Comparison of ENCODE assay signal across 28 cellular contexts in the genomic region with DNA sequence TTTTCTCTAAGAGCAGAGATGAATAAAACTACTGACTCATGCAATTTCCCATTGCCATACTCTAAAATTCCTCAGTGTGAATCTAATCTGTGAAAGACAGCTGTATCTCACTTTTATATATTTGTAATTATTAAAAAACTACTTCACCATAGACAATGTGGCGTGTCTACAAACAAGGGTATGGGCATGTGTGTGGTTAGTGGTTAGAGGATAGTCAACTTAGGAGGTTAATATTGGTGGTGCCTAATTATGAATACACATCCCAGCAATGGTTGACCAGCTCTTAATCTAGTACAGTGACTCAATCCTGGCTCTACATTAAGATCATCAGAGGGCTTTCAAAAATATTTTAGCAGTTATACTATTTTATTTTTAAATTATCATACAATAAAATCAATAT.
"Had no signal": no experiment of that assay in that cellular context is flagged by ENCODE, and none has a peak within 500 bp of the region (broad histone marks: within the 10 kb centered on the region; RNA-seq: fewer than 3 reads in every experiment).

No MANE protein-coding gene starts in this region.

- H3K9me3 ChIP-seq: adrenal gland, body of pancreas, colonic mucosa, pancreas, prostate gland had no signal

- H3K27ac ChIP-seq: adrenal gland, body of pancreas, colonic mucosa, epithelial cell of prostate, esophagus squamous epithelium, left ventricle myocardium inferior, pancreas, prostate gland, tibial nerve had no signal

- H3K4me1 ChIP-seq: adrenal gland, body of pancreas, colonic mucosa, left ventricle myocardium inferior, prostate gland, tibial nerve had no signal

- H3K4me3 ChIP-seq: adrenal gland, body of pancreas, colonic mucosa, esophagus squamous epithelium, left ventricle myocardium inferior, pancreas, prostate gland, tibial nerve had no signal

- H3K36me3 ChIP-seq: adrenal gland, colonic mucosa, esophagus squamous epithelium, left ventricle myocardium inferior, pancreas, prostate gland, tibial nerve had no signal

- ATAC-seq: body of pancreas; naive thymus-derived CD4-positive, alpha-beta T cell; pancreas; sciatic nerve had no signal

- H3K27me3 ChIP-seq: adrenal gland, body of pancreas, colonic mucosa, pancreas, tibial nerve had no signal

- DNase-seq: activated CD4-positive, alpha-beta T cell treated with anti-CD3 and anti-CD28 coated beads for 48 hours; activated CD4-positive, alpha-beta T cell treated with anti-CD3 and anti-CD28 coated beads, Interleukin-2, amount 50 U/mL, for 48 hours; activated CD8-positive, alpha-beta memory T cell treated with anti-CD3 and anti-CD28 coated beads, Interleukin-2, amount 50 U/mL, for 4 hours; activated effector memory CD4-positive, alpha-beta T cell treated with anti-CD3 and anti-CD28 coated beads, Interleukin-2, amount 50 U/mL, for 16 hours; activated naive CD4-positive, alpha-beta T cell treated with anti-CD3 and anti-CD28 coated beads for 36 hours; activated naive CD8-positive, alpha-beta T cell treated with anti-CD3 and anti-CD28 coated beads for 36 hours; activated T-cell treated with anti-CD3 and anti-CD28 coated beads, Interleukin-2, amount 50 U/mL, for 1 hour; adrenal gland; aorta; body of pancreas; cerebellar nuclear complex; colonic mucosa; effector CD8-positive, alpha-beta T cell; esophagus squamous epithelium; foreskin melanocyte; left ventricle myocardium inferior; naive thymus-derived CD4-positive, alpha-beta T cell; pancreas; retina; small intestine; stimulated activated CD4-positive, alpha-beta T cell treated with anti-CD3 and anti-CD28 coated beads, Interleukin-1b, Interleukin-23, amount 100 ng/mL, for 48 hours; stimulated activated CD4-positive, alpha-beta T cell treated with anti-CD3 and anti-CD28 coated beads, Interleukin-4, amount 100 ng/mL, for 4 hours; stimulated activated naive CD4-positive, alpha-beta T cell treated with Interleukin-2 at 50 U/mL for 16 hours; T-helper 9 cell had no signal
